Comparison of ENCODE assay signal across 1 cellular context in the genomic region with DNA sequence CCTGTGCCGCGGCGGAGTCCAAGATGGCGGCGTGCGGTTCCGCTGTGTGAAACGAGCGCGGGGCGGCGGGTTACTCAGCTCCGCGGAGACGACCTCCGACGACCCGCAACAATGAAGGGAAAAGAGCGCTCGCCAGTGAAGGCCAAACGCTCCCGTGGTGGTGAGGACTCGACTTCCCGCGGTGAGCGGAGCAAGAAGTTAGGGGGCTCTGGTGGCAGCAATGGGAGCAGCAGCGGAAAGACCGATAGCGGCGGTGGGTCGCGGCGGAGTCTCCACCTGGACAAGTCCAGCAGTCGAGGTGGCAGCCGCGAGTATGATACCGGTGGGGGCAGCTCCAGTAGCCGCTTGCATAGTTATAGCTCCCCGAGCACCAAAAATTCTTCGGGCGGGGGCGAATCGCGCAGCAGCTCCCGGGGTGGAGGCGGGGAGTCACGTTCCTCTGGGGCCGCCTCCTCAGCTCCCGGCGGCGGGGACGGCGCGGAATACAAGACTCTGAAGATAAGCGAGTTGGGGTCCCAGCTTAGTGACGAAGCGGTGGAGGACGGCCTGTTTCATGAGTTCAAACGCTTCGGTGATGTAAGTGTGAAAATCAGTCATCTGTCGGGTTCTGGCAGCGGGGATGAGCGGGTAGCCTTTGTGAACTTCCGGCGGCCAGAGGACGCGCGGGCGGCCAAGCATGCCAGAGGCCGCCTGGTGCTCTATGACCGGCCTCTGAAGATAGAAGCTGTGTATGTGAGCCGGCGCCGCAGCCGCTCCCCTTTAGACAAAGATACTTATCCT.
TF ChIP-seq lines count a peak whose summit lies in the region.

No MANE protein-coding gene starts in this region.

TF ChIP-seq in K562, 482 proteins besides CTCF, POLR2A, EP300 and RAD21 (continued from another document):
- TF ChIP-seq, protein P1, sequence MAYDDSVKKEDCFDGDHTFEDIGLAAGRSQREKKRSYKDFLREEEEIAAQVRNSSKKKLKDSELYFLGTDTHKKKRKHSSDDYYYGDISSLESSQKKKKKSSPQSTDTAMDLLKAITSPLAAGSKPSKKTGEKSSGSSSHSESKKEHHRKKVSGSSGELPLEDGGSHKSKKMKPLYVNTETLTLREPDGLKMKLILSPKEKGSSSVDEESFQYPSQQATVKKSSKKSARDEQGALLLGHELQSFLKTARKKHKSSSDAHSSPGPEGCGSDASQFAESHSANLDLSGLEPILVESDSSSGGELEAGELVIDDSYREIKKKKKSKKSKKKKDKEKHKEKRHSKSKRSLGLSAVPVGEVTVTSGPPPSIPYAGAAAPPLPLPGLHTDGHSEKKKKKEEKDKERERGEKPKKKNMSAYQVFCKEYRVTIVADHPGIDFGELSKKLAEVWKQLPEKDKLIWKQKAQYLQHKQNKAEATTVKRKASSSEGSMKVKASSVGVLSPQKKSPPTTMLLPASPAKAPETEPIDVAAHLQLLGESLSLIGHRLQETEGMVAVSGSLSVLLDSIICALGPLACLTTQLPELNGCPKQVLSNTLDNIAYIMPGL (CRISPR knock-in tag; IDR thresholded peaks at IDR 0.05), result peak; percentile 75; the same call in 1 of the 2 replicates
- TF ChIP-seq SUPT5H (IDR thresholded peaks at IDR 0.05) (peak; percentile 98), ZBTB7A (IDR thresholded peaks at IDR 0.05; ENCODE audit: borderline replicate concordance, control insufficient read depth, low read depth, low read length) (peak; percentile 45; the same call in 1 of the 2 replicates), ZNF41 (CRISPR knock-in tag; conservative IDR thresholded peaks at IDR 0.05) (no peak), CHD1 (IDR thresholded peaks at IDR 0.05; ENCODE audit: low read length) (peak; percentile 99), MXI1 (IDR thresholded peaks at IDR 0.05; ENCODE audit: low read depth, low read length) (no peak), PML (IDR thresholded peaks at IDR 0.05; ENCODE audit: low read length) (peak; percentile 84; the same call in 1 of the 2 replicates), GTF2A2 (tag; IDR thresholded peaks at IDR 0.05) (0 out of 2 replicates have a peak, but pooled peaks have one; percentile 44), TAL1 (IDR thresholded peaks at IDR 0.05) (0 out of 2 replicates have a peak, but pooled peaks have one; percentile 12), NCOA1 (IDR thresholded peaks at IDR 0.05; ENCODE audit: low read depth) (peak; percentile 50; the same call in 1 of the 2 replicates), RCOR1 (IDR thresholded peaks at IDR 0.05; ENCODE audit: borderline replicate concordance in 1 of 2, low read depth in 2 of 2, low read length in 2 of 2) (no peak), ESRRA (IDR thresholded peaks at IDR 0.05; ENCODE audit: borderline replicate concordance, low read depth) (0 out of 2 replicates have a peak, but pooled peaks have one; percentile 50), HCFC1 (IDR thresholded peaks at IDR 0.05; ENCODE audit: low read depth, low read length) (peak; percentile 66), ELF2 (CRISPR knock-in tag; IDR thresholded peaks at IDR 0.05) (peak; percentile 17; the same call in 1 of the 2 replicates), TBL1XR1 (IDR thresholded peaks at IDR 0.05; ENCODE audit: low read length in 2 of 2) (peak in 1 of 2 experiments; percentile 45; a peak in 3 of 4 replicates)
- TF ChIP-seq, protein P2, sequence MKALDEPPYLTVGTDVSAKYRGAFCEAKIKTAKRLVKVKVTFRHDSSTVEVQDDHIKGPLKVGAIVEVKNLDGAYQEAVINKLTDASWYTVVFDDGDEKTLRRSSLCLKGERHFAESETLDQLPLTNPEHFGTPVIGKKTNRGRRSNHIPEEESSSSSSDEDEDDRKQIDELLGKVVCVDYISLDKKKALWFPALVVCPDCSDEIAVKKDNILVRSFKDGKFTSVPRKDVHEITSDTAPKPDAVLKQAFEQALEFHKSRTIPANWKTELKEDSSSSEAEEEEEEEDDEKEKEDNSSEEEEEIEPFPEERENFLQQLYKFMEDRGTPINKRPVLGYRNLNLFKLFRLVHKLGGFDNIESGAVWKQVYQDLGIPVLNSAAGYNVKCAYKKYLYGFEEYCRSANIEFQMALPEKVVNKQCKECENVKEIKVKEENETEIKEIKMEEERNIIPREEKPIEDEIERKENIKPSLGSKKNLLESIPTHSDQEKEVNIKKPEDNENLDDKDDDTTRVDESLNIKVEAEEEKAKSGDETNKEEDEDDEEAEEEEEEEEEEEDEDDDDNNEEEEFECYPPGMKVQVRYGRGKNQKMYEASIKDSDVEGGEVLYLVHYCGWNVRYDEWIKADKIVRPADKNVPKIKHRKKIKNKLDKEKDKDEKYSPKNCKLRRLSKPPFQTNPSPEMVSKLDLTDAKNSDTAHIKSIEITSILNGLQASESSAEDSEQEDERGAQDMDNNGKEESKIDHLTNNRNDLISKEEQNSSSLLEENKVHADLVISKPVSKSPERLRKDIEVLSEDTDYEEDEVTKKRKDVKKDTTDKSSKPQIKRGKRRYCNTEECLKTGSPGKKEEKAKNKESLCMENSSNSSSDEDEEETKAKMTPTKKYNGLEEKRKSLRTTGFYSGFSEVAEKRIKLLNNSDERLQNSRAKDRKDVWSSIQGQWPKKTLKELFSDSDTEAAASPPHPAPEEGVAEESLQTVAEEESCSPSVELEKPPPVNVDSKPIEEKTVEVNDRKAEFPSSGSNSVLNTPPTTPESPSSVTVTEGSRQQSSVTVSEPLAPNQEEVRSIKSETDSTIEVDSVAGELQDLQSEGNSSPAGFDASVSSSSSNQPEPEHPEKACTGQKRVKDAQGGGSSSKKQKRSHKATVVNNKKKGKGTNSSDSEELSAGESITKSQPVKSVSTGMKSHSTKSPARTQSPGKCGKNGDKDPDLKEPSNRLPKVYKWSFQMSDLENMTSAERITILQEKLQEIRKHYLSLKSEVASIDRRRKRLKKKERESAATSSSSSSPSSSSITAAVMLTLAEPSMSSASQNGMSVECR (CRISPR knock-in tag; IDR thresholded peaks at IDR 0.05), result peak; percentile 92
- TF ChIP-seq, protein P3, sequence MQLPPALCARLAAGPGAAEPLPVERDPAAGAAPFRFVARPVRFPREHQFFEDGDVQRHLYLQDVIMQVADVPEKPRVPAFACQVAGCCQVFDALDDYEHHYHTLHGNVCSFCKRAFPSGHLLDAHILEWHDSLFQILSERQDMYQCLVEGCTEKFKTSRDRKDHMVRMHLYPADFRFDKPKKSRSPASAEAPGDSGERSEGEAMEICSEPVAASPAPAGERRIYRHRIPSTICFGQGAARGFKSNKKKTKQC (CRISPR knock-in tag; IDR thresholded peaks at IDR 0.05), result peak; percentile 73
- TF ChIP-seq, protein P4, sequence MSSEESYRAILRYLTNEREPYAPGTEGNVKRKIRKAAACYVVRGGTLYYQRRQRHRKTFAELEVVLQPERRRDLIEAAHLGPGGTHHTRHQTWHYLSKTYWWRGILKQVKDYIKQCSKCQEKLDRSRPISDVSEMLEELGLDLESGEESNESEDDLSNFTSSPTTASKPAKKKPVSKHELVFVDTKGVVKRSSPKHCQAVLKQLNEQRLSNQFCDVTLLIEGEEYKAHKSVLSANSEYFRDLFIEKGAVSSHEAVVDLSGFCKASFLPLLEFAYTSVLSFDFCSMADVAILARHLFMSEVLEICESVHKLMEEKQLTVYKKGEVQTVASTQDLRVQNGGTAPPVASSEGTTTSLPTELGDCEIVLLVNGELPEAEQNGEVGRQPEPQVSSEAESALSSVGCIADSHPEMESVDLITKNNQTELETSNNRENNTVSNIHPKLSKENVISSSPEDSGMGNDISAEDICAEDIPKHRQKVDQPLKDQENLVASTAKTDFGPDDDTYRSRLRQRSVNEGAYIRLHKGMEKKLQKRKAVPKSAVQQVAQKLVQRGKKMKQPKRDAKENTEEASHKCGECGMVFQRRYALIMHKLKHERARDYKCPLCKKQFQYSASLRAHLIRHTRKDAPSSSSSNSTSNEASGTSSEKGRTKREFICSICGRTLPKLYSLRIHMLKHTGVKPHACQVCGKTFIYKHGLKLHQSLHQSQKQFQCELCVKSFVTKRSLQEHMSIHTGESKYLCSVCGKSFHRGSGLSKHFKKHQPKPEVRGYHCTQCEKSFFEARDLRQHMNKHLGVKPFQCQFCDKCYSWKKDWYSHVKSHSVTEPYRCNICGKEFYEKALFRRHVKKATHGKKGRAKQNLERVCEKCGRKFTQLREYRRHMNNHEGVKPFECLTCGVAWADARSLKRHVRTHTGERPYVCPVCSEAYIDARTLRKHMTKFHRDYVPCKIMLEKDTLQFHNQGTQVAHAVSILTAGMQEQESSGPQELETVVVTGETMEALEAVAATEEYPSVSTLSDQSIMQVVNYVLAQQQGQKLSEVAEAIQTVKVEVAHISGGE (CRISPR knock-in tag; IDR thresholded peaks at IDR 0.05), result no peak
TF ChIP-seq in K562: peak in this region for 120.
